Comparison of ENCODE assay signal across 14 cellular contexts in the genomic region with DNA sequence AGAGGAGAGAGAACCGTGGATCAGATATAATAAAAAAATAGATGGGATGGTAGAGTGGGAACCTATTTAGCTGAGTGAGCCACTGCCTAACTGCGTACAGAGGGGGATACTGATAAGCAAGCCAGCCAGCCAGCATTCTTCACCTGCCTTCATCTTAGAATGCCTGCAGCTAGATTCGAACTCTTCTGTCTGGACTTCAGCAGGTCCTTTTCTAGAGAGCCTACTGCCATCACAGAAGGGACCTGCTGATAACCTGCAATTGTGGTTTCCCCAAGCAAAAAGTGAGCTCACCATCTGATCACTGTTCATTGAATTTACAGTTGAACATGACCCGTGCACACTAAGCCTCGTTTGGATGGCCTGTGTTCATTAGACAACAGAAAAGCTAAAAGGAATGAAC.
DNase-seq lines count a peak whose midpoint lies in the region; ATAC-seq and TF ChIP-seq lines count a peak whose summit lies in the region.
"Had no signal": no experiment of that assay in that cellular context is flagged by ENCODE, and none has a peak within 500 bp of the region (broad histone marks: within the 10 kb centered on the region; RNA-seq: fewer than 3 reads in every experiment).

No MANE protein-coding gene starts in this region.

- no peak for TF ChIP-seq EP300 in tibial nerve (IDR thresholded peaks at IDR 0.05)

- H3K36me3 Mint-ChIP-seq in activated naive CD4-positive, alpha-beta T cell treated with anti-CD3 and anti-CD28 coated beads, Interleukin-2, amount 50 U/mL, for 24 hours = peaks cover 27% of the 10 kb centered on the region
- peaks cover 45% of the 10 kb centered on the region for H3K36me3 Mint-ChIP-seq in T-cell
- peaks cover 30% of the 10 kb centered on the region for H3K36me3 Mint-ChIP-seq in central memory CD8-positive, alpha-beta T cell (ENCODE audit: insufficient read depth)
- peaks cover 16 to 50% of the 10 kb centered on the region in 2 donors for H3K36me3 Mint-ChIP-seq in stimulated activated naive B cell treated with anti-CD40 and anti-IgM and Interleukin-4, amounts not matched to agents 10 μg/mL and 1 μg/mL and 100 μg/mL, for 72 hours

- POLR2A ChIA-PET in T-cell (lab: Charles Lee) = interaction anchor here (0.6 to 2.9 kb wide), 8 partner anchors 9 to 120 kb away, joined by 3 to 10 read pairs (median 4); a partner anchor contains a TSS

- DNase-seq in activated naive CD4-positive, alpha-beta T cell treated with anti-CD3 and anti-CD28 coated beads, Interleukin-2, amount 50 U/mL, for 16 hours = no peak
- DNase-seq in T-cell (no peak), A172 (ENCODE audit: low spot score) (no peak), tibial nerve (ENCODE audit: low spot score in 2 of 2) (no peak), NCI-H226 (no peak)
- no peak for DNase-seq in central memory CD8-positive, alpha-beta T cell (ENCODE audit: low spot score in 2 of 2)
- DNase-seq in stimulated activated naive B cell treated with anti-CD40 and anti-IgM and Interleukin-4, amounts not matched to agents 10 μg/mL and 1 μg/mL and 100 μg/mL, for 72 hours = no peak
- DNase-seq: activated gamma-delta T cell treated with Interleukin-2 at 50 U/mL for 16 hours, DND-41, foreskin melanocyte, SJCRH30, tibial artery had no signal

- no peaks in the 10 kb centered on the region for H3K27me3 ChIP-seq in tibial nerve
- H3K27me3 ChIP-seq: cardiac muscle cell, SJCRH30, tibial artery had no signal

- TF ChIP-seq CTCF in tibial nerve (IDR thresholded peaks at IDR 0.05) = no peak

- H3K36me3 ChIP-seq in tibial nerve = no peaks in the 10 kb centered on the region
- H3K36me3 ChIP-seq: cardiac muscle cell, SJCRH30, tibial artery had no signal

- no peaks in the 10 kb centered on the region for H3K9me3 Mint-ChIP-seq in activated naive CD4-positive, alpha-beta T cell treated with anti-CD3 and anti-CD28 coated beads, Interleukin-2, amount 50 U/mL, for 24 hours
- H3K9me3 Mint-ChIP-seq in T-cell = peaks cover 0 to 1% (median 0%) of the 10 kb centered on the region in 3 donors
- no peaks in the 10 kb centered on the region for H3K9me3 Mint-ChIP-seq in central memory CD8-positive, alpha-beta T cell
- peaks cover 0 to 3% of the 10 kb centered on the region in 2 donors for H3K9me3 Mint-ChIP-seq in stimulated activated naive B cell treated with anti-CD40 and anti-IgM and Interleukin-4, amounts not matched to agents 10 μg/mL and 1 μg/mL and 100 μg/mL, for 72 hours

- H3K27ac Mint-ChIP-seq in activated naive CD4-positive, alpha-beta T cell treated with anti-CD3 and anti-CD28 coated beads, Interleukin-2, amount 50 U/mL, for 24 hours = peak overlapping the region; percentile 93
- H3K27ac Mint-ChIP-seq in T-cell = peak overlapping the region; percentile 92 to 100
- H3K27ac Mint-ChIP-seq in central memory CD8-positive, alpha-beta T cell (ENCODE audit: low read depth) = peak overlapping the region; percentile 89
- peak overlapping the region; percentile 83 for H3K27ac Mint-ChIP-seq in stimulated activated naive B cell treated with anti-CD40 and anti-IgM and Interleukin-4, amounts not matched to agents 10 μg/mL and 1 μg/mL and 100 μg/mL, for 72 hours

- peak overlapping the region; percentile 63 for H3K4me3 Mint-ChIP-seq in activated naive CD4-positive, alpha-beta T cell treated with anti-CD3 and anti-CD28 coated beads, Interleukin-2, amount 50 U/mL, for 24 hours
- peak overlapping the region; percentile 5 to 51 (median 37) for H3K4me3 Mint-ChIP-seq in T-cell
- H3K4me3 Mint-ChIP-seq in central memory CD8-positive, alpha-beta T cell = peak overlapping the region; percentile 32
- H3K4me3 Mint-ChIP-seq in stimulated activated naive B cell treated with anti-CD40 and anti-IgM and Interleukin-4, amounts not matched to agents 10 μg/mL and 1 μg/mL and 100 μg/mL, for 72 hours = peak overlapping the region; percentile 14 to 31

- ATAC-seq in T-cell (replicated peaks in 1 of 4) = peak; percentile 17 to 30 (median 22)
- no peak for ATAC-seq in central memory CD8-positive, alpha-beta T cell (replicated peaks; ENCODE audit: extremely low read depth, poor library complexity, severe bottlenecking)
- no peak for ATAC-seq in stimulated activated naive B cell treated with anti-CD40 and anti-IgM and Interleukin-4, amounts not matched to agents 10 μg/mL and 1 μg/mL and 100 μg/mL, for 72 hours (replicated peaks)

- no peak for TF ChIP-seq POLR2A in tibial nerve (IDR thresholded peaks at IDR 0.05)

- peaks cover 93% of the 10 kb centered on the region for H3K4me1 Mint-ChIP-seq in activated naive CD4-positive, alpha-beta T cell treated with anti-CD3 and anti-CD28 coated beads, Interleukin-2, amount 50 U/mL, for 24 hours
- H3K4me1 Mint-ChIP-seq in T-cell = peaks cover 91 to 97% (median 96%) of the 10 kb centered on the region in 3 donors
- H3K4me1 Mint-ChIP-seq in central memory CD8-positive, alpha-beta T cell = peaks cover 77% of the 10 kb centered on the region
- H3K4me1 Mint-ChIP-seq in stimulated activated naive B cell treated with anti-CD40 and anti-IgM and Interleukin-4, amounts not matched to agents 10 μg/mL and 1 μg/mL and 100 μg/mL, for 72 hours = peaks cover 37 to 80% of the 10 kb centered on the region in 2 donors

- CTCF ChIA-PET in T-cell (lab: Charles Lee) = interaction anchor here (0.6 to 2.7 kb wide), 6 partner anchors 9 to 160 kb away, joined by 3 to 13 read pairs (median 4); no protein-coding TSS in a partner anchor

- H3K27me3 Mint-ChIP-seq in activated naive CD4-positive, alpha-beta T cell treated with anti-CD3 and anti-CD28 coated beads, Interleukin-2, amount 50 U/mL, for 24 hours = no peaks in the 10 kb centered on the region
- H3K27me3 Mint-ChIP-seq in T-cell = no peaks in the 10 kb centered on the region
- H3K27me3 Mint-ChIP-seq in central memory CD8-positive, alpha-beta T cell = no peaks in the 10 kb centered on the region
- no peaks in the 10 kb centered on the region for H3K27me3 Mint-ChIP-seq in stimulated activated naive B cell treated with anti-CD40 and anti-IgM and Interleukin-4, amounts not matched to agents 10 μg/mL and 1 μg/mL and 100 μg/mL, for 72 hours

- peaks cover 0 to 30% (median 7%) of the 10 kb centered on the region in 4 donors for H3K4me1 ChIP-seq in tibial nerve
- H3K4me1 ChIP-seq: SJCRH30 had no signal

- 78 to 90% methylated on average over 5 of the region's 5 CpGs for WGBS in tibial nerve, 2 donors

- H3K9me3 ChIP-seq in tibial nerve = no peaks in the 10 kb centered on the region
- H3K9me3 ChIP-seq: SJCRH30, tibial artery had no signal

- no peak overlapping the region for H3K27ac ChIP-seq in tibial nerve
- H3K27ac ChIP-seq: cardiac muscle cell, SJCRH30, tibial artery had no signal

- H3K4me3 ChIP-seq in tibial nerve = no peak overlapping the region
- H3K4me3 ChIP-seq: cardiac muscle cell, SJCRH30, tibial artery had no signal

Comparison
In these comparisons a context has a peak if more than half of its experiments do, and no peak if none do; other contexts are left out.
1. ATAC-seq: peak in T-cell (4 of 4); none in central memory CD8-positive, alpha-beta T cell (single experiment) and stimulated activated naive B cell treated with anti-CD40 and anti-IgM and Interleukin-4, amounts not matched to agents 10 μg/mL and 1 μg/mL and 100 μg/mL, for 72 hours (0 of 2).
2. Peak in every context shown above with its lines, with median percentiles within 50 percentile points of each other: H3K27ac Mint-ChIP-seq and H3K4me3 Mint-ChIP-seq.